ENCODE assay signal across 1 cellular context in genomic region chr4:106530816-106531215, GRCh38.
TF ChIP-seq lines count a peak whose summit lies in the region.

No MANE protein-coding gene starts in this region.

TF ChIP-seq in SK-N-SH treated with all-trans-retinoic acid at 6 μM for 48 hours, 23 proteins besides CTCF, POLR2A, EP300 and RAD21 (continued from another document):
- no peak for TF ChIP-seq TCF4 (CRISPR knock-in tag; IDR thresholded peaks at IDR 0.05; ENCODE audit: borderline replicate concordance)
- no peak for TF ChIP-seq POU6F1 (CRISPR knock-in tag; IDR thresholded peaks at IDR 0.05; ENCODE audit: borderline replicate concordance, low read depth)
- no peak for TF ChIP-seq ZNF8 (CRISPR knock-in tag; IDR thresholded peaks at IDR 0.05)
- no peak for TF ChIP-seq SNAI2 (CRISPR knock-in tag; IDR thresholded peaks at IDR 0.05)
- no peak for TF ChIP-seq CREB5 (CRISPR knock-in tag; IDR thresholded peaks at IDR 0.05; ENCODE audit: low read depth)
- TF ChIP-seq ZC3H10 (CRISPR knock-in tag; IDR thresholded peaks at IDR 0.05): no peak
- TF ChIP-seq TSHZ2 (CRISPR knock-in tag; IDR thresholded peaks at IDR 0.05): no peak
- no peak for TF ChIP-seq CSRNP3 (CRISPR knock-in tag; IDR thresholded peaks at IDR 0.05)
- TF ChIP-seq CSDC2 (CRISPR knock-in tag; IDR thresholded peaks at IDR 0.05): no peak
- TF ChIP-seq ZNF70 (CRISPR knock-in tag; IDR thresholded peaks at IDR 0.05): no peak
- no peak for TF ChIP-seq RARB (CRISPR knock-in tag; IDR thresholded peaks at IDR 0.05)
- no peak for TF ChIP-seq ARNTL (CRISPR knock-in tag; IDR thresholded peaks at IDR 0.05; ENCODE audit: borderline replicate concordance, low read depth)
- TF ChIP-seq TOX (CRISPR knock-in tag; IDR thresholded peaks at IDR 0.05; ENCODE audit: borderline replicate concordance): no peak
